ENCODE assay signal across 28 cellular contexts in the genomic region with DNA sequence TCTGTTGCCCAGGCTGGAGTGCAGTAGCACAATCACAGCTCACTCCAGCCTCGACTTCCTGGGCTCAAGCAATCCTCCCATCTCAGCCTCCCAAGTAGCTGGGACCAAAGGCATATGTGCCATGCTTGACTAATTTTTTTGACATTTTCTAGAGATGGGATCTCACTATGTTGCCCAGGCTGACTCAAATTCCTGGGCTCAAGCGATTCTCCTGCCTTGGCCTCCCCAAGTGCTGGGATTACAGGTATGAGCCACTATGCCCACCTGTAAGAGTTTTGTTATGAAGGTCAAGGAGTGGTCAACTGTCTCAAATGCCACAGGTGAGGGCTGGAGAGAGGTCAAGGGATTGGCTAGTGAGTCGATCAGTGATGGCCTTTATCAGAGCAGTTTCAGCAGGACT.
"Had no signal": no experiment of that assay in that cellular context is flagged by ENCODE, and none has a peak within 500 bp of the region (broad histone marks: within the 10 kb centered on the region; RNA-seq: fewer than 3 reads in every experiment).

No MANE protein-coding gene starts in this region.

- H3K27me3 Mint-ChIP-seq: stimulated activated memory B cell treated with anti-CD40 and anti-IgM and Interleukin-4, amounts not matched to agents 10 μg/mL and 1 μg/mL and 100 μg/mL, for 72 hours; stimulated activated naive B cell treated with anti-CD40 and anti-IgM and Interleukin-4, amounts not matched to agents 10 μg/mL and 1 μg/mL and 100 μg/mL, for 72 hours; stimulated activated naive CD8-positive, alpha-beta T cell treated with anti-CD3 and anti-CD28 coated beads, Interleukin-15, amount 100 ng/mL, for 72 hours; type B pancreatic cell had no signal

- H3K27ac ChIP-seq: stomach, suprapubic skin, testis, thoracic aorta, thyroid gland, tibial artery, tibial nerve, transverse colon, upper lobe of left lung, upper lobe of right lung, uterus, vagina had no signal

- H3K4me3 ChIP-seq: stomach, suprapubic skin, testis, thoracic aorta, thyroid gland, tibial artery, tibial nerve, transverse colon, upper lobe of left lung, upper lobe of right lung, uterus, vagina had no signal

- H3K9me3 Mint-ChIP-seq: stimulated activated effector memory CD8-positive, alpha-beta T cell treated with anti-CD3 and anti-CD28 coated beads, Interleukin-12 subunit alpha, Interleukin-12 subunit beta, amount 100 ng/mL, for 72 hours; stimulated activated memory B cell treated with anti-CD40 and anti-IgM and Interleukin-4, amounts not matched to agents 10 μg/mL and 1 μg/mL and 100 μg/mL, for 72 hours; stimulated activated naive B cell treated with anti-CD40 and anti-IgM and Interleukin-4, amounts not matched to agents 10 μg/mL and 1 μg/mL and 100 μg/mL, for 72 hours; stimulated activated naive CD8-positive, alpha-beta T cell treated with anti-CD3 and anti-CD28 coated beads, Interleukin-15, amount 100 ng/mL, for 72 hours; stimulated activated naive CD8-positive, alpha-beta T cell treated with anti-CD3 and anti-CD28 coated beads, Interleukin-15, Interleukin-2, amounts not matched to agents 100 ng/mL and 50 ng/mL, for 24 hours; type B pancreatic cell had no signal

- H3K36me3 Mint-ChIP-seq: stimulated activated effector memory CD8-positive, alpha-beta T cell treated with anti-CD3 and anti-CD28 coated beads, Interleukin-12 subunit alpha, Interleukin-12 subunit beta, amount 100 ng/mL, for 72 hours; stimulated activated memory B cell treated with anti-CD40 and anti-IgM and Interleukin-4, amounts not matched to agents 10 μg/mL and 1 μg/mL and 100 μg/mL, for 72 hours; stimulated activated naive B cell treated with anti-CD40 and anti-IgM and Interleukin-4, amounts not matched to agents 10 μg/mL and 1 μg/mL and 100 μg/mL, for 72 hours; type B pancreatic cell had no signal

- H3K4me1 ChIP-seq: stomach, testis, thyroid gland, tibial artery, transverse colon, upper lobe of left lung, upper lobe of right lung, uterus, vagina had no signal

- H3K27ac Mint-ChIP-seq: stimulated activated effector memory CD8-positive, alpha-beta T cell treated with anti-CD3 and anti-CD28 coated beads, Interleukin-12 subunit alpha, Interleukin-12 subunit beta, amount 100 ng/mL, for 72 hours; stimulated activated memory B cell treated with anti-CD40 and anti-IgM and Interleukin-4, amounts not matched to agents 10 μg/mL and 1 μg/mL and 100 μg/mL, for 72 hours; stimulated activated naive B cell treated with anti-CD40 and anti-IgM and Interleukin-4, amounts not matched to agents 10 μg/mL and 1 μg/mL and 100 μg/mL, for 72 hours; stimulated activated naive CD8-positive, alpha-beta T cell treated with anti-CD3 and anti-CD28 coated beads, Interleukin-15, amount 100 ng/mL, for 72 hours; stimulated activated naive CD8-positive, alpha-beta T cell treated with anti-CD3 and anti-CD28 coated beads, Interleukin-15, Interleukin-2, amounts not matched to agents 100 ng/mL and 50 ng/mL, for 24 hours; type B pancreatic cell had no signal

- H3K4me1 Mint-ChIP-seq: stimulated activated effector memory CD8-positive, alpha-beta T cell treated with anti-CD3 and anti-CD28 coated beads, Interleukin-12 subunit alpha, Interleukin-12 subunit beta, amount 100 ng/mL, for 72 hours; stimulated activated memory B cell treated with anti-CD40 and anti-IgM and Interleukin-4, amounts not matched to agents 10 μg/mL and 1 μg/mL and 100 μg/mL, for 72 hours; stimulated activated naive B cell treated with anti-CD40 and anti-IgM and Interleukin-4, amounts not matched to agents 10 μg/mL and 1 μg/mL and 100 μg/mL, for 72 hours; stimulated activated naive CD8-positive, alpha-beta T cell treated with anti-CD3 and anti-CD28 coated beads, Interleukin-15, amount 100 ng/mL, for 72 hours had no signal

- H3K9me3 ChIP-seq: stomach, suprapubic skin, testis, thoracic aorta, thyroid gland, tibial artery, tibial nerve, transverse colon, upper lobe of left lung, upper lobe of right lung, uterus, vagina had no signal

- H3K36me3 ChIP-seq: stomach, suprapubic skin, thoracic aorta, thyroid gland, tibial artery, tibial nerve, transverse colon, upper lobe of left lung, upper lobe of right lung, uterus, vagina had no signal

- H3K4me3 Mint-ChIP-seq: stimulated activated effector memory CD8-positive, alpha-beta T cell treated with anti-CD3 and anti-CD28 coated beads, Interleukin-12 subunit alpha, Interleukin-12 subunit beta, amount 100 ng/mL, for 72 hours; stimulated activated memory B cell treated with anti-CD40 and anti-IgM and Interleukin-4, amounts not matched to agents 10 μg/mL and 1 μg/mL and 100 μg/mL, for 72 hours; stimulated activated naive B cell treated with anti-CD40 and anti-IgM and Interleukin-4, amounts not matched to agents 10 μg/mL and 1 μg/mL and 100 μg/mL, for 72 hours; stimulated activated naive CD8-positive, alpha-beta T cell treated with anti-CD3 and anti-CD28 coated beads, Interleukin-15, amount 100 ng/mL, for 72 hours; stimulated activated naive CD8-positive, alpha-beta T cell treated with anti-CD3 and anti-CD28 coated beads, Interleukin-15, Interleukin-2, amounts not matched to agents 100 ng/mL and 50 ng/mL, for 24 hours; type B pancreatic cell had no signal

- H3K27me3 ChIP-seq: stomach, suprapubic skin, testis, thyroid gland, tibial nerve, transverse colon, upper lobe of left lung, upper lobe of right lung, uterus, vagina had no signal

- DNase-seq: stimulated activated CD4-positive, alpha-beta T cell treated with anti-CD3 and anti-CD28 coated beads, Interleukin-2, amount 100 ng/mL, for 48 hours; stimulated activated CD4-positive, alpha-beta T cell treated with anti-CD3 and anti-CD28 coated beads, Interleukin-4, amount 100 ng/mL, for 1 hour; stimulated activated CD4-positive, alpha-beta T cell treated with anti-CD3 and anti-CD28 coated beads, Interleukin-4, amount 100 ng/mL, for 24 hours; stimulated activated CD4-positive, alpha-beta T cell treated with anti-CD3 and anti-CD28 coated beads, Interleukin-4, amount 100 ng/mL, for 4 hours; stimulated activated CD8-positive, alpha-beta memory T cell treated with anti-CD3 and anti-CD28 coated beads, Interleukin-4, amount 100 ng/mL, for 48 hours; stimulated activated naive B cell treated with anti-CD40 and anti-IgM and Interleukin-4, amounts not matched to agents 10 μg/mL and 1 μg/mL and 100 μg/mL, for 72 hours; stimulated activated naive CD4-positive, alpha-beta T cell; stimulated activated naive CD4-positive, alpha-beta T cell treated with Interleukin-2 at 50 U/mL for 16 hours; stimulated activated naive CD8-positive, alpha-beta T cell treated with anti-CD3 and anti-CD28 coated beads, Interleukin-15, amount 100 ng/mL, for 72 hours; stimulated activated naive CD8-positive, alpha-beta T cell treated with anti-CD3 and anti-CD28 coated beads, Interleukin-15, Interleukin-2, amounts not matched to agents 100 U/mL and 50 U/mL, for 24 hours; stomach; thyroid gland; tibial artery; transverse colon; trophoblast cell; upper lobe of left lung; upper lobe of right lung; uterus had no signal

- ATAC-seq: stimulated activated effector memory CD8-positive, alpha-beta T cell treated with anti-CD3 and anti-CD28 coated beads, Interleukin-12 subunit alpha, Interleukin-12 subunit beta, amount 100 ng/mL, for 72 hours; stimulated activated memory B cell treated with anti-CD40 and anti-IgM and Interleukin-4, amounts not matched to agents 10 μg/mL and 1 μg/mL and 100 μg/mL, for 72 hours; stimulated activated naive B cell treated with anti-CD40 and anti-IgM and Interleukin-4, amounts not matched to agents 10 μg/mL and 1 μg/mL and 100 μg/mL, for 72 hours; stimulated activated naive CD8-positive, alpha-beta T cell treated with anti-CD3 and anti-CD28 coated beads, Interleukin-15, amount 100 ng/mL, for 72 hours; stimulated activated naive CD8-positive, alpha-beta T cell treated with anti-CD3 and anti-CD28 coated beads, Interleukin-15, Interleukin-2, amounts not matched to agents 100 U/mL and 50 U/mL, for 24 hours; upper lobe of right lung had no signal

- FAIRE-seq: urothelium cell line had no signal
